Comparison of ENCODE assay signal across 26 cellular contexts in the genomic region with DNA sequence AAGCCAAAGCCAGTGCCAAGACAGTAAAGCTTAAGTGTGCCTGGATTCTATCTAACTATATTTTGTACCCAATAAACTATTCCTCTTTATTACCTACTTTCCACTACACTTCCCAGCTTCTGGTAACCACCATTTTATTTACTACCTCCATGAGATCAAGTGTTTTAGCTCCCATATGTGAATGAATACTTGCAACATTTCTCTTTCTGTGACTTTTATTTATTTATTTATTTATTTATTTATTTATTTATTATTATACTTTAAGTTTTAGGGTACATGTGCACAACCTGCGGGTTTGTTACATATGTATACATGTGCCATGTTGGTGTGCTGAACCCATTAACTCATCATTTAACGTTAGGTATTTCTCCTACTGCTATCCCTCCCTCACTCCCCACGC.
"Had no signal": no experiment of that assay in that cellular context is flagged by ENCODE, and none has a peak within 500 bp of the region (broad histone marks: within the 10 kb centered on the region; RNA-seq: fewer than 3 reads in every experiment).

No MANE protein-coding gene starts in this region.

- H3K27me3 ChIP-seq: stomach, suprapubic skin, testis, thyroid gland, tibial nerve, transverse colon, upper lobe of left lung, upper lobe of right lung, uterus, vagina had no signal

- DNase-seq: stimulated activated CD4-positive, alpha-beta T cell treated with anti-CD3 and anti-CD28 coated beads, Interleukin-2, amount 100 ng/mL, for 48 hours; stimulated activated CD4-positive, alpha-beta T cell treated with anti-CD3 and anti-CD28 coated beads, Interleukin-4, amount 100 ng/mL, for 1 hour; stimulated activated CD4-positive, alpha-beta T cell treated with anti-CD3 and anti-CD28 coated beads, Interleukin-4, amount 100 ng/mL, for 24 hours; stimulated activated CD4-positive, alpha-beta T cell treated with anti-CD3 and anti-CD28 coated beads, Interleukin-4, amount 100 ng/mL, for 4 hours; stimulated activated CD8-positive, alpha-beta memory T cell treated with anti-CD3 and anti-CD28 coated beads, Interleukin-4, amount 100 ng/mL, for 48 hours; stimulated activated naive B cell treated with anti-CD40 and anti-IgM and Interleukin-4, amounts not matched to agents 10 μg/mL and 1 μg/mL and 100 μg/mL, for 72 hours; stimulated activated naive CD4-positive, alpha-beta T cell; stimulated activated naive CD4-positive, alpha-beta T cell treated with Interleukin-2 at 50 U/mL for 16 hours; stimulated activated naive CD8-positive, alpha-beta T cell treated with anti-CD3 and anti-CD28 coated beads, Interleukin-15, amount 100 ng/mL, for 72 hours; stimulated activated naive CD8-positive, alpha-beta T cell treated with anti-CD3 and anti-CD28 coated beads, Interleukin-15, Interleukin-2, amounts not matched to agents 100 U/mL and 50 U/mL, for 24 hours; stomach; substantia nigra; testis; thyroid gland; transverse colon; trophoblast cell; upper lobe of left lung; upper lobe of right lung; uterus had no signal

- H3K9me3 ChIP-seq: stomach, suprapubic skin, testis, thoracic aorta, thyroid gland, transverse colon, upper lobe of right lung, uterus, vagina had no signal

- H3K36me3 ChIP-seq: stomach, suprapubic skin, thoracic aorta, thyroid gland, tibial nerve, transverse colon, upper lobe of left lung, upper lobe of right lung, uterus, vagina had no signal

- H3K4me3 ChIP-seq: stomach, suprapubic skin, testis, thoracic aorta, thyroid gland, tibial nerve, transverse colon, upper lobe of left lung, upper lobe of right lung, uterus, vagina had no signal

- H3K27ac ChIP-seq: stomach, suprapubic skin, testis, thoracic aorta, thyroid gland, tibial nerve, transverse colon, upper lobe of left lung, upper lobe of right lung, uterus, vagina had no signal

- FAIRE-seq: urothelium cell line had no signal

- H3K4me1 ChIP-seq: stomach, suprapubic skin, testis, thyroid gland, tibial nerve, transverse colon, upper lobe of left lung, upper lobe of right lung, uterus, vagina had no signal

- ATAC-seq: stimulated activated effector memory CD8-positive, alpha-beta T cell treated with anti-CD3 and anti-CD28 coated beads, Interleukin-12 subunit alpha, Interleukin-12 subunit beta, amount 100 ng/mL, for 72 hours; stimulated activated memory B cell treated with anti-CD40 and anti-IgM and Interleukin-4, amounts not matched to agents 10 μg/mL and 1 μg/mL and 100 μg/mL, for 72 hours; stimulated activated naive B cell treated with anti-CD40 and anti-IgM and Interleukin-4, amounts not matched to agents 10 μg/mL and 1 μg/mL and 100 μg/mL, for 72 hours; stimulated activated naive CD8-positive, alpha-beta T cell treated with anti-CD3 and anti-CD28 coated beads, Interleukin-15, amount 100 ng/mL, for 72 hours; stimulated activated naive CD8-positive, alpha-beta T cell treated with anti-CD3 and anti-CD28 coated beads, Interleukin-15, Interleukin-2, amounts not matched to agents 100 U/mL and 50 U/mL, for 24 hours; upper lobe of right lung had no signal
